ENCODE assay signal across 21 cellular contexts in the genomic region with DNA sequence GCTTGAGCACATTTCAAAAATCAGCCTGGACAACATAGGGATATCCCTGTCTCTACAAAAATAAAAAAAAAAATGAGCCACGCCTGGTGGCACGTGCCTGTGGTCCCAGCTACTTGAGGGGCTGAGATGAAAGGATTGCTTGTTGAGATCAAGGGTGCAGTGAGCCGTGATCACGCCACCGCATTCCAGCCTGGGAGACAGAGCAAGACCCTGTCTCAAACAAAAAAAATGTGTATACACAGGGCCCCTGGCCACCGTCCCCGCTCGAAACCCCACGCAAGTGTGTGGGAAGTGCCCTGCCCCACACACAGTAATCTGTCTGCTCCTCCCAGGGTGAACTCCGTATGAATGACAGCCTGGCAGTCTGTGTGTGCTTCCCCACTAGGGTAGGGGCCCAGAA.
A peak's percentile ranks its signal among the peaks of the same experiment; 100 is the strongest.
DNase-seq lines count a peak whose midpoint lies in the region; ATAC-seq and TF ChIP-seq lines count a peak whose summit lies in the region.
"Had no signal": no experiment of that assay in that cellular context is flagged by ENCODE, and none has a peak within 500 bp of the region (broad histone marks: within the 10 kb centered on the region; RNA-seq: fewer than 3 reads in every experiment).

No MANE protein-coding gene starts in this region.

- H3K27ac ChIP-seq in BLaER1 treated with 17β-estradiol and CSF1 and Interleukin-3, amounts not matched to agents 10 nM and 100 nM: no peak overlapping the region
- no peak overlapping the region for H3K27ac ChIP-seq in neuronal stem cell (replicated peaks; ENCODE audit: low read length)

- H3K27ac Mint-ChIP-seq in glutamatergic neuron (ENCODE audit: unreplicated experiment) (peak overlapping the region; percentile 86), osteocyte (ENCODE audit: unreplicated experiment) (no peak overlapping the region)
- H3K27ac Mint-ChIP-seq: CD4-positive, alpha-beta T cell had no signal

- H3K4me3 ChIP-seq in BLaER1 treated with 17β-estradiol and CSF1 and Interleukin-3, amounts not matched to agents 10 nM and 100 nM: no peak overlapping the region
- H3K4me3 ChIP-seq in neuronal stem cell (ENCODE audit: low read length in 2 of 2) (no peak overlapping the region), mucosa of descending colon (no peak overlapping the region)
- H3K4me3 ChIP-seq: K562 had no signal

- peaks cover 55% of the 10 kb centered on the region for H3K4me1 Mint-ChIP-seq in glutamatergic neuron (ENCODE audit: low read depth, unreplicated experiment)
- no peaks in the 10 kb centered on the region for H3K4me1 Mint-ChIP-seq in osteocyte (ENCODE audit: unreplicated experiment)

- H3K27me3 Mint-ChIP-seq in glutamatergic neuron (ENCODE audit: unreplicated experiment) (peaks cover 14% of the 10 kb centered on the region), osteocyte (ENCODE audit: unreplicated experiment) (no peaks in the 10 kb centered on the region)

- no peak overlapping the region for H2BK15ac ChIP-seq in neuronal stem cell (ENCODE audit: low read length)

- peak overlapping the region; percentile 61 for H3K18ac ChIP-seq in neuronal stem cell (ENCODE audit: low read length)

- no peaks in the 10 kb centered on the region for H3K79me1 ChIP-seq in neuronal stem cell (ENCODE audit: low read depth, low read length)

- intact Hi-C loops in mucosa of descending colon (cut with DNase I, micrococcal nuclease): no loop called here

- no CpG with 5 or more reads among the region's 10 CpGs for WGBS in neuronal stem cell (ENCODE audit: extremely low coverage in 2 of 2, insufficient read length in 2 of 2, insufficient replicate concordance in 1 of 2), 2 donors

- H3K4me1 ChIP-seq in BLaER1 treated with 17β-estradiol and CSF1 and Interleukin-3, amounts not matched to agents 10 nM and 100 nM: peaks cover 0 to 46% (median 21%) of the 10 kb centered on the region in 10 experiments; a peak in 15 of 20 replicates
- H3K4me1 ChIP-seq in neuronal stem cell (ENCODE audit: control insufficient read depth in 2 of 2, insufficient read depth in 1 of 2, low read depth in 1 of 2, low read length in 2 of 2): peaks cover 0 to 9% of the 10 kb centered on the region in 2 donors
- H3K4me1 ChIP-seq in mucosa of descending colon (ENCODE audit: low read depth): no peaks in the 10 kb centered on the region

- peak overlapping the region in 8 of 11 experiments; percentile 36 to 71 (median 55); a peak in 16 of 22 replicates for H3K4me2 ChIP-seq in BLaER1 treated with 17β-estradiol and CSF1 and Interleukin-3, amounts not matched to agents 10 nM and 100 nM
- H3K4me2 ChIP-seq in neuronal stem cell (ENCODE audit: insufficient read depth, low read length, poor library complexity, severe bottlenecking): no peak overlapping the region

- H3K14ac ChIP-seq in neuronal stem cell (ENCODE audit: low read length): no peak overlapping the region

- H4K8ac ChIP-seq in neuronal stem cell (ENCODE audit: low read depth, low read length): no peak overlapping the region

- DNase-seq in SW480 (ENCODE audit: low spot score) (peak; percentile 73), glutamatergic neuron (no peak), neuronal stem cell (ENCODE audit: low spot score) (peak; percentile 14), H4 (ENCODE audit: low spot score) (no peak), osteocyte (ENCODE audit: extremely low spot score, unreplicated experiment) (no peak), mucosa of descending colon (no peak), NOMO-1 (lab: John Stamatoyannopoulos, UW; ENCODE audit: unreplicated experiment in 2 of 2) (no peak)
- DNase-seq: CD4-positive, alpha-beta T cell; DMS53; EL; GF-D8; Kasumi-1; NCI-H1092 treated with DMSO at 0.1 percent for 48 hours; NCI-H1436 treated with DMSO at 0.1 percent for 48 hours; NCI-H187 treated with DMSO at 0.1 percent for 48 hours; NCI-H2171 treated with DMSO at 0.1 percent for 48 hours; NCI-H748 treated with DMSO at 0.1 percent for 48 hours; PC-3 had no signal

- no peak for TF ChIP-seq CTCF in glutamatergic neuron (IDR thresholded peaks at IDR 0.05; ENCODE audit: partially characterized antibody, unreplicated experiment)
- TF ChIP-seq CTCF in osteocyte (IDR thresholded peaks at IDR 0.05): no peak
- no peak for TF ChIP-seq CTCF in mucosa of descending colon (IDR thresholded peaks at IDR 0.05)

- no peak overlapping the region for H3K23ac ChIP-seq in neuronal stem cell (ENCODE audit: low read depth, low read length, poor library complexity)

- H2BK12ac ChIP-seq in neuronal stem cell (ENCODE audit: low read length): no peak overlapping the region

- no peaks in the 10 kb centered on the region for H4K20me1 ChIP-seq in BLaER1 treated with 17β-estradiol and CSF1 and Interleukin-3, amounts not matched to agents 10 nM and 100 nM

- H3K4ac ChIP-seq in neuronal stem cell (ENCODE audit: low read length): no peak overlapping the region

- H2AFZ ChIP-seq in neuronal stem cell (ENCODE audit: low read length): no peak overlapping the region

- H3K9me3 ChIP-seq in BLaER1 treated with 17β-estradiol and CSF1 and Interleukin-3, amounts not matched to agents 10 nM and 100 nM (replicated peaks in 1 of 11): peaks cover 10 to 29% (median 18%) of the 10 kb centered on the region in 11 experiments; a peak in 21 of 22 replicates
- peaks cover 0 to 2% of the 10 kb centered on the region in 2 donors for H3K9me3 ChIP-seq in neuronal stem cell (replicated peaks in 1 of 2; ENCODE audit: control insufficient read depth in 2 of 2, insufficient read depth in 1 of 2, low read depth in 1 of 2, low read length in 2 of 2)
- H3K9me3 ChIP-seq in mucosa of descending colon: no peaks in the 10 kb centered on the region

- H2AK5ac ChIP-seq in neuronal stem cell (ENCODE audit: low read depth, low read length): peak overlapping the region; percentile 35

- H3K9me3 Mint-ChIP-seq in glutamatergic neuron (ENCODE audit: unreplicated experiment) (peaks cover 16% of the 10 kb centered on the region), osteocyte (ENCODE audit: unreplicated experiment) (peaks cover 7% of the 10 kb centered on the region)
- H3K9me3 Mint-ChIP-seq: CD4-positive, alpha-beta T cell had no signal

- no peaks in the 10 kb centered on the region for H3K36me3 Mint-ChIP-seq in glutamatergic neuron (ENCODE audit: unreplicated experiment)
- H3K36me3 Mint-ChIP-seq in osteocyte (ENCODE audit: unreplicated experiment): no peaks in the 10 kb centered on the region

- no peak overlapping the region for H3K9ac ChIP-seq in BLaER1 treated with 17β-estradiol and CSF1 and Interleukin-3, amounts not matched to agents 10 nM and 100 nM
- no peak overlapping the region for H3K9ac ChIP-seq in neuronal stem cell (ENCODE audit: low read depth, low read length, poor library complexity)

- peaks cover 0 to 17% (median 0%) of the 10 kb centered on the region in 11 experiments; a peak in 10 of 22 replicates for H3K27me3 ChIP-seq in BLaER1 treated with 17β-estradiol and CSF1 and Interleukin-3, amounts not matched to agents 10 nM and 100 nM
- H3K27me3 ChIP-seq in neuronal stem cell (ENCODE audit: control insufficient read depth in 3 of 3, insufficient read depth in 3 of 3, low read depth in 1 of 3, low read length in 3 of 3): peaks cover 0 to 8% (median 2%) of the 10 kb centered on the region in 3 experiments

- no peak for ATAC-seq in mucosa of descending colon
- ATAC-seq: K562, PC-3, SK-N-SH treated with all-trans-retinoic acid at 6 μM for 48 hours had no signal

- H4K91ac ChIP-seq in neuronal stem cell (ENCODE audit: low read depth, low read length, poor library complexity): no peak overlapping the region

- H3K4me3 Mint-ChIP-seq in glutamatergic neuron (ENCODE audit: unreplicated experiment): peak overlapping the region; percentile 42
- no peak overlapping the region for H3K4me3 Mint-ChIP-seq in osteocyte (ENCODE audit: unreplicated experiment)
- H3K4me3 Mint-ChIP-seq: CD4-positive, alpha-beta T cell had no signal

- H2BK120ac ChIP-seq in neuronal stem cell (ENCODE audit: low read depth, low read length): no peak overlapping the region

- H3K36me3 ChIP-seq in BLaER1 treated with 17β-estradiol and CSF1 and Interleukin-3, amounts not matched to agents 10 nM and 100 nM: no peaks in the 10 kb centered on the region
- H3K36me3 ChIP-seq in neuronal stem cell (replicated peaks in 1 of 2; ENCODE audit: control insufficient read depth in 2 of 2, insufficient read depth in 2 of 2, low read length in 2 of 2) (no peaks in the 10 kb centered on the region), mucosa of descending colon (ENCODE audit: low read depth) (no peaks in the 10 kb centered on the region)

- H2BK5ac ChIP-seq in neuronal stem cell (ENCODE audit: low read length): no peak overlapping the region

Comparison
In these comparisons a context has a peak if more than half of its experiments do, and no peak if none do; other contexts are left out.
1. DNase-seq: peak in SW480 (single experiment) and neuronal stem cell (single experiment); none in glutamatergic neuron (single experiment), H4 (single experiment), osteocyte (single experiment), mucosa of descending colon (0 of 3) and NOMO-1 (0 of 2).